In genomic region chr7:37368540-37368939, GRCh38 we compare ENCODE assay signal across 22 cellular contexts.
"Had no signal": no experiment of that assay in that cellular context is flagged by ENCODE, and none has a peak within 500 bp of the region (broad histone marks: within the 10 kb centered on the region; RNA-seq: fewer than 3 reads in every experiment).

No MANE protein-coding gene starts in this region.

- H3K27me3 Mint-ChIP-seq: naive thymus-derived CD4-positive, alpha-beta T cell; stimulated activated memory B cell treated with anti-CD40 and anti-IgM and Interleukin-4, amounts not matched to agents 10 μg/mL and 1 μg/mL and 100 μg/mL, for 72 hours; stimulated activated naive CD8-positive, alpha-beta T cell treated with anti-CD3 and anti-CD28 coated beads, Interleukin-15, amount 100 ng/mL, for 72 hours had no signal

- H3K4me1 ChIP-seq: esophagus muscularis mucosa, gastroesophageal sphincter, psoas muscle, testis had no signal

- H3K36me3 ChIP-seq: esophagus muscularis mucosa, gastroesophageal sphincter had no signal

- H3K9me3 Mint-ChIP-seq: immature natural killer cell; nephron progenitor cell; stimulated activated memory B cell treated with anti-CD40 and anti-IgM and Interleukin-4, amounts not matched to agents 10 μg/mL and 1 μg/mL and 100 μg/mL, for 72 hours had no signal

- H3K4me3 ChIP-seq: esophagus muscularis mucosa, gastroesophageal sphincter, psoas muscle, spleen, testis, tibial nerve had no signal

- H3K9me3 ChIP-seq: esophagus muscularis mucosa, gastroesophageal sphincter, neutrophil, psoas muscle, spleen, testis, tibial nerve had no signal

- H3K4me1 Mint-ChIP-seq: nephron progenitor cell had no signal

- FAIRE-seq: keratinocyte had no signal

- H3K27me3 ChIP-seq: esophagus muscularis mucosa, neutrophil, spleen, testis, tibial nerve had no signal

- H3K4me3 Mint-ChIP-seq: immature natural killer cell; naive thymus-derived CD4-positive, alpha-beta T cell; nephron progenitor cell; stimulated activated memory B cell treated with anti-CD40 and anti-IgM and Interleukin-4, amounts not matched to agents 10 μg/mL and 1 μg/mL and 100 μg/mL, for 72 hours; stimulated activated naive CD8-positive, alpha-beta T cell treated with anti-CD3 and anti-CD28 coated beads, Interleukin-15, amount 100 ng/mL, for 72 hours had no signal

- ATAC-seq: gastroesophageal sphincter; left ventricle myocardium superior; naive thymus-derived CD4-positive, alpha-beta T cell; psoas muscle; sciatic nerve; stimulated activated memory B cell treated with anti-CD40 and anti-IgM and Interleukin-4, amounts not matched to agents 10 μg/mL and 1 μg/mL and 100 μg/mL, for 72 hours; stimulated activated naive CD8-positive, alpha-beta T cell treated with anti-CD3 and anti-CD28 coated beads, Interleukin-15, amount 100 ng/mL, for 72 hours had no signal

- DNase-seq: effector memory CD4-positive, alpha-beta T cell; glutamatergic neuron; immature natural killer cell; left ventricle myocardium superior; naive thymus-derived CD4-positive, alpha-beta T cell; nephron progenitor cell; psoas muscle; retina; spleen; stimulated activated CD4-positive, alpha-beta T cell treated with anti-CD3 and anti-CD28 coated beads, Interleukin-15, amount 100 ng/mL, for 24 hours; stimulated activated CD4-positive, alpha-beta T cell treated with anti-CD3 and anti-CD28 coated beads, Interleukin-1b, Interleukin-23, amount 100 ng/mL, for 48 hours; stimulated activated CD4-positive, alpha-beta T cell treated with anti-CD3 and anti-CD28 coated beads, Interleukin-4, amount 100 ng/mL, for 24 hours; stimulated activated naive CD8-positive, alpha-beta T cell treated with anti-CD3 and anti-CD28 coated beads, Interleukin-15, amount 100 ng/mL, for 72 hours; testis had no signal

- H3K27ac ChIP-seq: epithelial cell of prostate, esophagus muscularis mucosa, gastroesophageal sphincter, neutrophil, psoas muscle, spleen, testis, tibial nerve had no signal

- H3K27ac Mint-ChIP-seq: immature natural killer cell; nephron progenitor cell; stimulated activated memory B cell treated with anti-CD40 and anti-IgM and Interleukin-4, amounts not matched to agents 10 μg/mL and 1 μg/mL and 100 μg/mL, for 72 hours; stimulated activated naive CD8-positive, alpha-beta T cell treated with anti-CD3 and anti-CD28 coated beads, Interleukin-15, amount 100 ng/mL, for 72 hours had no signal
